In genomic region chr3:138434875-138435772, GRCh38 we compare ENCODE assay signal across 7 cellular contexts. TPM values are rescaled to one million over a fixed set of nuclear protein-coding genes. Genes with fewer than 3 reads are reported as not detected.
DNase-seq lines count a peak whose midpoint lies in the region; ATAC-seq and TF ChIP-seq lines count a peak whose summit lies in the region.

No MANE protein-coding gene starts in this region.

- TF ChIP-seq CTCF in Panc1 (IDR thresholded peaks at IDR 0.05) (no peak), fibroblast of the aortic adventitia (IDR thresholded peaks at IDR 0.05; ENCODE audit: insufficient read depth, low read length) (no peak)

- ATAC-seq in GM19372 (IDR thresholded peaks at IDR 0.05; ENCODE audit: low read depth, unreplicated experiment) (peak; percentile 18), Panc1 (peak; percentile 54), HG03460 (IDR thresholded peaks at IDR 0.05; ENCODE audit: unreplicated experiment) (no peak)

- H2AFZ ChIP-seq in neuron (ENCODE audit: low read depth, low read length): peak overlapping the region; percentile 68

- H3K36me3 ChIP-seq in Panc1 (ENCODE audit: control insufficient read depth, insufficient read depth, low read length): no peaks in the 10 kb centered on the region
- no peaks in the 10 kb centered on the region for H3K36me3 ChIP-seq in neuron (ENCODE audit: insufficient read depth, low read length)

- CTCF ChIA-PET in Panc1 (lab: Charles Lee): interaction anchor here (0.6 to 0.7 kb wide), 3 partner anchors 15 to 65 kb away, joined by 3 to 4 read pairs (median 4); no protein-coding TSS in a partner anchor

- H3K4me3 ChIP-seq in Panc1 (ENCODE audit: low read depth in 2 of 2, low read length in 2 of 2): peak overlapping the region; percentile 45 to 56
- peak overlapping the region; percentile 61 for H3K4me3 ChIP-seq in fibroblast of the aortic adventitia (ENCODE audit: low read depth, low read length)
- peak overlapping the region; percentile 41 for H3K4me3 ChIP-seq in neuron (ENCODE audit: low read length)

- H3K4me1 ChIP-seq in Panc1 (ENCODE audit: control insufficient read depth, insufficient read depth, low read length) (peaks cover 3% of the 10 kb centered on the region; the same call in 1 of the 2 replicates), neuron (ENCODE audit: insufficient read depth, low read length) (peaks cover 12% of the 10 kb centered on the region)

- BruUV-seq in Panc1 (replicated peaks; lab: Mats Ljungman, UMichigan): no TSS peak

- intact Hi-C loops in Panc1 (cut with micrococcal nuclease; ENCODE audit: unreplicated experiment): no loop called here

- no peak for DNase-seq in Panc1 (ENCODE audit: low read depth, low spot score)
- no peak for DNase-seq in fibroblast of the aortic adventitia (ENCODE audit: low read depth)
- DNase-seq in HUDEP-2 (lab: John Stamatoyannopoulos, UW; ENCODE audit: unreplicated experiment in 76 of 76): no peak
- DNase-seq in KG1 (lab: John Stamatoyannopoulos, UW): no peak

- POLR2A ChIA-PET in Panc1 (lab: Charles Lee): no interaction called here

- H3K9me3 ChIP-seq in Panc1 (ENCODE audit: control insufficient read depth, insufficient read depth, low read depth, low read length) (no peaks in the 10 kb centered on the region; the same call in 1 of the 2 replicates), neuron (ENCODE audit: low read length) (peaks cover 5% of the 10 kb centered on the region)

- peaks cover 4% of the 10 kb centered on the region; the same call in 1 of the 2 replicates for H3K27me3 ChIP-seq in Panc1 (ENCODE audit: control insufficient read depth, insufficient read depth, low read length)
- H3K27me3 ChIP-seq in neuron (ENCODE audit: insufficient read depth, low read length): peaks cover 80% of the 10 kb centered on the region

- in situ Hi-C loops in Panc1 (cut with HindIII; ENCODE audit: low pct_unique_long_range_greater_than_20kb, low sequenced_read_pairs): no loop called here

- H3K27ac ChIP-seq in Panc1 (ENCODE audit: low read length): no peak overlapping the region

RNA-seq across cellular contexts. Expression of gene ESYT3, which starts 0.7 kb away (rescaled TPM):
- total RNA-seq in Panc1 (2021; ENCODE audit: unreplicated experiment) (2.6 TPM), fibroblast of the aortic adventitia (ENCODE audit: low replicate concordance) (0.27 and 0.65 TPM in 2 replicates)
- 1.9 TPM for polyA plus RNA-seq in Panc1 (2012; ENCODE audit: insufficient read length)
